ENCODE assay signal across 20 cellular contexts in the genomic region with DNA sequence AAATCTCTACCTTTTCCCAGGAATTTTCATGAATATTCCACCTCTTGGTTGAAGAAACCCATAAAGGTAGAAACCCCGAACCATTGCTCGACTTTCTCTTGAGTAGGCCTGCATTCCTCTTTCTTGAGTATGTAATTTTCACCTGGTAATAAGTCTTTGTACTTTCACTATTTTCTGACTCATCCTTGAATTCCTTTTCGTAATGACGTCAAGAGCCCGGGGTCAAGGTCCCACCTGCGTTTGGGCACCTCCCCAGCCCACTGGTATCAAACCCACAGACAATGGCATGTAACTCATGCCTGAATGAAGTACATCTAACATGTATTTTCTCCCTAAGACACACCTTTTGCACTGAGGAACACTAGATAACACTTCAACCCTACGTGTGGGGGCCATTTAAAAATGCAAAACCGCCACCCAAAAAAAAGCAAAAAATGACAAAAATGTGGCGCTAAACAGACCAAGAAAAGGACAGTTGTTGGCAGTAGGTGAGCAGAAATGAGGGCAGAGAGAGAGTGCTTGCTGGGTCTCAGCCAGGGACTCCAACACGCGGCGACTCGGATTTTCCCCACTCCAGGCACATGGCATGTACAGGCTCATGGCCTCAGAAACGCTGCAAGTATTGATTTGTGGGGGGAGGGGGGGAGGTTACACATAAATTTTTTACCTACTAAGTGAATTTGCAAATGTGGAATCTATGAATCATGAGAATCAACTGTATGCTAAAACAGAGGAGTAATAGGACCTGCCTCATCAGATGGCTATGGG. TPM values are rescaled to one million over a fixed set of nuclear protein-coding genes. Genes with fewer than 3 reads are reported as not detected.
DNase-seq lines count a peak whose midpoint lies in the region; ATAC-seq and TF ChIP-seq lines count a peak whose summit lies in the region.
"Had no signal": no experiment of that assay in that cellular context is flagged by ENCODE, and none has a peak within 500 bp of the region (broad histone marks: within the 10 kb centered on the region; RNA-seq: fewer than 3 reads in every experiment).

No MANE protein-coding gene starts in this region.

- no peaks in the 10 kb centered on the region for H3K9me3 Mint-ChIP-seq in stimulated activated naive CD8-positive, alpha-beta T cell treated with anti-CD3 and anti-CD28 coated beads, Interleukin-15, Interleukin-2, amounts not matched to agents 100 ng/mL and 50 ng/mL, for 24 hours
- H3K9me3 Mint-ChIP-seq in stimulated activated naive CD8-positive, alpha-beta T cell treated with anti-CD3 and anti-CD28 coated beads, Interleukin-15, amount 100 ng/mL, for 72 hours: no peaks in the 10 kb centered on the region
- no peaks in the 10 kb centered on the region for H3K9me3 Mint-ChIP-seq in chondrocyte (ENCODE audit: low read depth)
- H3K9me3 Mint-ChIP-seq: activated CD4-positive, alpha-beta memory T cell treated with anti-CD3 and anti-CD28 coated beads, Interleukin-2, amount 10 ng/mL, durations not matched to agents 7 days and 5 days; activated naive CD4-positive, alpha-beta T cell treated with anti-CD3 and anti-CD28 coated beads for 36 hours; activated T-cell treated with anti-CD3 and anti-CD28 coated beads, Interleukin-2, amount 50 U/mL, for 4 hours; dendritic cell treated with granulocyte-macrophage colony-stimulating factor and Interleukin-4, amounts not matched to agents 40 ng/mL and 50 ng/mL, for 4 days; WTC11 had no signal

- H3K4me3 Mint-ChIP-seq in stimulated activated naive CD8-positive, alpha-beta T cell treated with anti-CD3 and anti-CD28 coated beads, Interleukin-15, Interleukin-2, amounts not matched to agents 100 ng/mL and 50 ng/mL, for 24 hours: no peak overlapping the region
- H3K4me3 Mint-ChIP-seq in stimulated activated naive CD8-positive, alpha-beta T cell treated with anti-CD3 and anti-CD28 coated beads, Interleukin-15, amount 100 ng/mL, for 72 hours: no peak overlapping the region
- no peak overlapping the region for H3K4me3 Mint-ChIP-seq in chondrocyte (ENCODE audit: unreplicated experiment)
- H3K4me3 Mint-ChIP-seq: activated CD4-positive, alpha-beta memory T cell treated with anti-CD3 and anti-CD28 coated beads, Interleukin-2, amount 10 ng/mL, durations not matched to agents 7 days and 5 days; activated naive CD4-positive, alpha-beta T cell treated with anti-CD3 and anti-CD28 coated beads for 36 hours; activated T-cell treated with anti-CD3 and anti-CD28 coated beads, Interleukin-2, amount 50 U/mL, for 4 hours; dendritic cell treated with granulocyte-macrophage colony-stimulating factor and Interleukin-4, amounts not matched to agents 40 ng/mL and 50 ng/mL, for 4 days; nephron progenitor cell; WTC11 had no signal

- no peak for DNase-seq in stimulated activated naive CD8-positive, alpha-beta T cell treated with anti-CD3 and anti-CD28 coated beads, Interleukin-15, amount 100 ng/mL, for 72 hours
- DNase-seq in chondrocyte (ENCODE audit: low spot score): peak; percentile 38
- peak; percentile 11 for DNase-seq in posterior vena cava (ENCODE audit: low spot score)
- DNase-seq in NCI-H510A treated with DMSO at 0.1 percent for 48 hours (lab: John Stamatoyannopoulos, UW): no peak
- DNase-seq in DMS 273 treated with DMSO at 0.1 percent for 48 hours (lab: John Stamatoyannopoulos, UW): no peak
- DNase-seq: activated CD4-positive, alpha-beta memory T cell treated with anti-CD3 and anti-CD28 coated beads, Interleukin-2, amount 10 ng/mL, durations not matched to agents 7 days and 5 days; activated naive CD4-positive, alpha-beta T cell treated with anti-CD3 and anti-CD28 coated beads for 36 hours; activated T-cell treated with anti-CD3 and anti-CD28 coated beads, Interleukin-2, amount 50 U/mL, for 4 hours; amygdala; heart right ventricle; IMR-90; left lung; NCI-H1417; NCI-H526 treated with DMSO at 0.1 percent for 48 hours; nephron progenitor cell; upper lobe of left lung had no signal

- no peak for TF ChIP-seq CTCF in chondrocyte (IDR thresholded peaks at IDR 0.05)

- intact Hi-C loops in posterior vena cava (cut with DNase I): no loop called here

- H3K27ac Mint-ChIP-seq in stimulated activated naive CD8-positive, alpha-beta T cell treated with anti-CD3 and anti-CD28 coated beads, Interleukin-15, Interleukin-2, amounts not matched to agents 100 ng/mL and 50 ng/mL, for 24 hours: peak overlapping the region; percentile 50
- H3K27ac Mint-ChIP-seq in stimulated activated naive CD8-positive, alpha-beta T cell treated with anti-CD3 and anti-CD28 coated beads, Interleukin-15, amount 100 ng/mL, for 72 hours: no peak overlapping the region
- H3K27ac Mint-ChIP-seq in chondrocyte (ENCODE audit: unreplicated experiment): no peak overlapping the region
- H3K27ac Mint-ChIP-seq: activated CD4-positive, alpha-beta memory T cell treated with anti-CD3 and anti-CD28 coated beads, Interleukin-2, amount 10 ng/mL, durations not matched to agents 7 days and 5 days; activated naive CD4-positive, alpha-beta T cell treated with anti-CD3 and anti-CD28 coated beads for 36 hours; dendritic cell treated with granulocyte-macrophage colony-stimulating factor and Interleukin-4, amounts not matched to agents 40 ng/mL and 50 ng/mL, for 4 days; nephron progenitor cell; WTC11 had no signal

- no peaks in the 10 kb centered on the region for H3K27me3 Mint-ChIP-seq in stimulated activated naive CD8-positive, alpha-beta T cell treated with anti-CD3 and anti-CD28 coated beads, Interleukin-15, Interleukin-2, amounts not matched to agents 100 ng/mL and 50 ng/mL, for 24 hours
- no peaks in the 10 kb centered on the region for H3K27me3 Mint-ChIP-seq in stimulated activated naive CD8-positive, alpha-beta T cell treated with anti-CD3 and anti-CD28 coated beads, Interleukin-15, amount 100 ng/mL, for 72 hours
- no peaks in the 10 kb centered on the region for H3K27me3 Mint-ChIP-seq in chondrocyte (ENCODE audit: low read depth)
- H3K27me3 Mint-ChIP-seq: dendritic cell treated with granulocyte-macrophage colony-stimulating factor and Interleukin-4, amounts not matched to agents 40 ng/mL and 50 ng/mL, for 4 days had no signal

- H3K36me3 Mint-ChIP-seq in stimulated activated naive CD8-positive, alpha-beta T cell treated with anti-CD3 and anti-CD28 coated beads, Interleukin-15, Interleukin-2, amounts not matched to agents 100 ng/mL and 50 ng/mL, for 24 hours (ENCODE audit: low read depth): peaks cover 4% of the 10 kb centered on the region
- H3K36me3 Mint-ChIP-seq in chondrocyte (ENCODE audit: low read depth): no peaks in the 10 kb centered on the region
- H3K36me3 Mint-ChIP-seq: WTC11 had no signal

- ATAC-seq in stimulated activated naive CD8-positive, alpha-beta T cell treated with anti-CD3 and anti-CD28 coated beads, Interleukin-15, amount 100 ng/mL, for 72 hours: no peak
- no peak for ATAC-seq in GM21447 (IDR thresholded peaks at IDR 0.05; ENCODE audit: unreplicated experiment)
- ATAC-seq: activated T-cell treated with anti-CD3 and anti-CD28 coated beads, Interleukin-2, amount 50 U/mL, for 4 hours; left lung; WTC11 had no signal

- H3K4me1 Mint-ChIP-seq in stimulated activated naive CD8-positive, alpha-beta T cell treated with anti-CD3 and anti-CD28 coated beads, Interleukin-15, Interleukin-2, amounts not matched to agents 100 ng/mL and 50 ng/mL, for 24 hours (ENCODE audit: low read depth): peaks cover 37% of the 10 kb centered on the region
- peaks cover 17% of the 10 kb centered on the region for H3K4me1 Mint-ChIP-seq in stimulated activated naive CD8-positive, alpha-beta T cell treated with anti-CD3 and anti-CD28 coated beads, Interleukin-15, amount 100 ng/mL, for 72 hours
- H3K4me1 Mint-ChIP-seq in chondrocyte (ENCODE audit: low read depth): peaks cover 12% of the 10 kb centered on the region

RNA-seq across cellular contexts. Expression of a gene that starts 4.1 kb away (rescaled TPM):
- total RNA-seq in chondrocyte (104 to 110 TPM (median 107 TPM) in 3 replicates), posterior vena cava (10 to 100 TPM; 67.2 to 74.9 TPM)

RNA-seq across cellular contexts. Expression of a gene that starts 36.5 kb away (rescaled TPM):
- total RNA-seq in chondrocyte (38.7 to 61.0 TPM (median 47.2 TPM) in 3 replicates), posterior vena cava (10 to 100 TPM; 46.2 to 48.5 TPM)

Comparison
In these comparisons a context has a peak if more than half of its experiments do, and no peak if none do; other contexts are left out.
1. DNase-seq: peak in chondrocyte (single experiment) and posterior vena cava (single experiment); none in stimulated activated naive CD8-positive, alpha-beta T cell treated with anti-CD3 and anti-CD28 coated beads, Interleukin-15, amount 100 ng/mL, for 72 hours (0 of 2), NCI-H510A treated with DMSO at 0.1 percent for 48 hours (single experiment) and DMS 273 treated with DMSO at 0.1 percent for 48 hours (single experiment).